In genomic region chr1:183243190-183244065, GRCh38 we compare ENCODE assay signal across 17 cellular contexts. TPM values are rescaled to one million over a fixed set of nuclear protein-coding genes. Genes with fewer than 3 reads are reported as not detected.
A peak's percentile ranks its signal among the peaks of the same experiment; 100 is the strongest.
DNase-seq lines count a peak whose midpoint lies in the region; FAIRE-seq and TF ChIP-seq lines count a peak whose summit lies in the region.
"Had no signal": no experiment of that assay in that cellular context is flagged by ENCODE, and none has a peak within 500 bp of the region (broad histone marks: within the 10 kb centered on the region; RNA-seq: fewer than 3 reads in every experiment).

No MANE protein-coding gene starts in this region.

- H3K4me1 ChIP-seq in right atrium auricular region, result peaks cover 0 to 22% of the 10 kb centered on the region in 2 donors
- H3K4me1 ChIP-seq: BLaER1 treated with 17β-estradiol and CSF1 and Interleukin-3, amounts not matched to agents 10 nM and 100 nM had no signal

- no peaks in the 10 kb centered on the region for H3K36me3 ChIP-seq in right atrium auricular region
- H3K36me3 ChIP-seq: BLaER1 treated with 17β-estradiol and CSF1 and Interleukin-3, amounts not matched to agents 10 nM and 100 nM had no signal

- H3K27ac ChIP-seq in right atrium auricular region (peak overlapping the region; percentile 44 to 80), skin epidermis (peak overlapping the region in 12 of 21 experiments; percentile 4 to 73 (median 58)), caudate nucleus (ENCODE audit: low read depth, low read length) (no peak overlapping the region)
- H3K27ac ChIP-seq: BLaER1 treated with 17β-estradiol and CSF1 and Interleukin-3, amounts not matched to agents 10 nM and 100 nM; PC-9 had no signal

- H3K9me3 ChIP-seq in right atrium auricular region, result no peaks in the 10 kb centered on the region

- no peak overlapping the region for H3K4me3 ChIP-seq in right atrium auricular region
- no peak overlapping the region for H3K4me3 ChIP-seq in skin epidermis
- H3K4me3 ChIP-seq: BLaER1 treated with 17β-estradiol and CSF1 and Interleukin-3, amounts not matched to agents 10 nM and 100 nM; PC-9 had no signal

- DNase-seq in GM03348 (ENCODE audit: low spot score), result peak; percentile 28
- peak; percentile 65 for DNase-seq in amniotic epithelial cell (ENCODE audit: low read depth)
- DNase-seq in right atrium auricular region (ENCODE audit: low spot score), result peak; percentile 85
- DNase-seq in NCI-H146 treated with DMSO at 0.1 percent for 48 hours (lab: John Stamatoyannopoulos, UW; ENCODE audit: unreplicated experiment), result no peak
- no peak for DNase-seq in RCC 7860 (ENCODE audit: low spot score)
- DNase-seq in putamen (ENCODE audit: low spot score), result no peak
- no peak for DNase-seq in caudate nucleus (lab: John Stamatoyannopoulos, UW)
- DNase-seq: amygdala; GF-D8; immature natural killer cell; NCI-H2029; PC-9; stimulated activated CD4-positive, alpha-beta T cell treated with anti-CD3 and anti-CD28 coated beads, Interleukin-1b, Interleukin-23, amount 100 ng/mL, for 48 hours; stimulated activated naive CD8-positive, alpha-beta T cell treated with anti-CD3 and anti-CD28 coated beads, Interleukin-15, amount 100 ng/mL, for 72 hours had no signal

- no peak for FAIRE-seq in RCC 7860 (lab: Jason Lieb, UNC)
- FAIRE-seq: endothelial cell of umbilical vein had no signal

- TF ChIP-seq CTCF in right atrium auricular region (IDR thresholded peaks at IDR 0.05), result no peak

- H3K27me3 ChIP-seq in right atrium auricular region, result no peaks in the 10 kb centered on the region
- H3K27me3 ChIP-seq: BLaER1 treated with 17β-estradiol and CSF1 and Interleukin-3, amounts not matched to agents 10 nM and 100 nM had no signal

RNA-seq across cellular contexts. Expression of gene LAMC2, which starts 57.4 kb away (rescaled TPM):
- 1 to 10 TPM; 2.6 to 4.9 TPM for total RNA-seq in right atrium auricular region

Comparison
In these comparisons a context has a peak if more than half of its experiments do, and no peak if none do; other contexts are left out.
1. DNase-seq: peak in GM03348 (single experiment), amniotic epithelial cell (single experiment) and right atrium auricular region (single experiment); none in NCI-H146 treated with DMSO at 0.1 percent for 48 hours (single experiment), RCC 7860 (single experiment), putamen (single experiment) and caudate nucleus (0 of 61).